1 cellular context compared by ENCODE assay signal in the genomic region with DNA sequence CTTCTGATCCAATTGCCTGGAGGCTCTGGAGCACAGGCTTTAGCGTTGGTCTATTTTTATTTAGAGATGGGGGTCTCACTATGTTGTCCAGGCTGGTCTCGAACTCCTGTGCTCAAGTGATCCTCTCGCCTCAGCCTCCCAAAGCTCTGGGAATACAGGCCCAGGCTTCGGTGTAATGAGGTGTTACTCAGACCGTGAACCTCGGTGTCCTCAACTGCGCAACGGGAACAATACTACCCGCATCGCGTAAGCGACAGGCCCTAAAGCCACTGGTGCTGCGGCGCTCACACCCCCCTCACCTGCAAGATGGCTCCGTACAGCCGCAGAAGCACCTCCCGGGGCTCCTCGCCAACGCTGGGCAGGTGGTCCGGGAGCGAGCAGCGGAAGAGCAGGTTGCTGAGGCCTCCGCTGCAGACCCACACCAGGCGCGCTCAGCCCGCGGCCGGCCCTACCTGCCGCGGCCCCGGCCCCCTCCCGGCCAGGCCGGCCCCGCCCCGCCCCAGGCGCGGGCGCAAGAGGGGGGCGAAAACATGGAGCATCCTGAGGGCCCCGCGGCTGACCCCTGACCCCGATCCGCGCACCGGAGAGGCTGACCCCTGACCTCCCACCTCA.
TF ChIP-seq lines count a peak whose summit lies in the region.

No MANE protein-coding gene starts in this region.

TF ChIP-seq in HCT116, 20 proteins besides CTCF, POLR2A, EP300 and RAD21:
- TF ChIP-seq POLR2AphosphoS5 (IDR thresholded peaks at IDR 0.05; ENCODE audit: low read depth, low read length) (peak; percentile 34), ZFX (IDR thresholded peaks at IDR 0.05) (peak; percentile 80), SP1 (IDR thresholded peaks at IDR 0.05; ENCODE audit: low read depth) (no peak)
